8 cellular contexts compared by ENCODE assay signal in genomic region chr12:105053116-105053572, GRCh38. TPM values are rescaled to one million over a fixed set of nuclear protein-coding genes. Genes with fewer than 3 reads are reported as not detected.
DNase-seq lines count a peak whose midpoint lies in the region; ATAC-seq, FAIRE-seq and TF ChIP-seq lines count a peak whose summit lies in the region.

No MANE protein-coding gene starts in this region.

- no peaks in the 10 kb centered on the region for H3K4me1 Mint-ChIP-seq in natural killer cell
- peaks cover 27% of the 10 kb centered on the region for H3K4me1 Mint-ChIP-seq in stimulated activated memory B cell treated with anti-CD40 and anti-IgM and Interleukin-4, amounts not matched to agents 10 μg/mL and 1 μg/mL and 100 μg/mL, for 72 hours

- TF ChIP-seq CTCF in 22Rv1 (IDR thresholded peaks at IDR 0.05) (peak; percentile 96), OCI-LY7 (conservative IDR thresholded peaks at IDR 0.05; ENCODE audit: low read length) (peak; percentile 99), natural killer cell (IDR thresholded peaks at IDR 0.05) (peak; percentile 91)

- no peak overlapping the region for H3K4me3 Mint-ChIP-seq in natural killer cell
- no peak overlapping the region for H3K4me3 Mint-ChIP-seq in stimulated activated memory B cell treated with anti-CD40 and anti-IgM and Interleukin-4, amounts not matched to agents 10 μg/mL and 1 μg/mL and 100 μg/mL, for 72 hours

- H3K9me3 ChIP-seq in OCI-LY7 (ENCODE audit: low read length): peaks cover 19% of the 10 kb centered on the region

- peak overlapping the region; percentile 51 for H3K4me2 ChIP-seq in OCI-LY7 (ENCODE audit: low read length)

- H3K9me2 ChIP-seq in OCI-LY7 (ENCODE audit: insufficient read depth, low read length): no peaks in the 10 kb centered on the region

- no peaks in the 10 kb centered on the region for H3K36me3 Mint-ChIP-seq in natural killer cell
- peaks cover 21% of the 10 kb centered on the region for H3K36me3 Mint-ChIP-seq in stimulated activated memory B cell treated with anti-CD40 and anti-IgM and Interleukin-4, amounts not matched to agents 10 μg/mL and 1 μg/mL and 100 μg/mL, for 72 hours

- peak; percentile 82 for ATAC-seq in esophagus mucosa
- ATAC-seq in natural killer cell: peak; percentile 80 to 91 (median 83)
- ATAC-seq in stimulated activated memory B cell treated with anti-CD40 and anti-IgM and Interleukin-4, amounts not matched to agents 10 μg/mL and 1 μg/mL and 100 μg/mL, for 72 hours: peak; percentile 75

- H3K79me2 ChIP-seq in OCI-LY7 (ENCODE audit: insufficient read depth, low read depth, low read length): no peaks in the 10 kb centered on the region

- POLR2A ChIA-PET in OCI-LY7 (lab: Charles Lee): interaction anchor here (1.0 kb wide), 1 partner anchor 17 kb away, joined by 3 read pairs; no protein-coding TSS in a partner anchor

- CTCF ChIA-PET in OCI-LY7 (lab: Charles Lee; ENCODE audit: unreplicated experiment): interaction anchor here (0.6 kb wide), 1 partner anchor 671 kb away, joined by 4 read pairs; no protein-coding TSS in a partner anchor

- peak overlapping the region; percentile 98 for H2AFZ ChIP-seq in OCI-LY7 (ENCODE audit: low read length)

- intact Hi-C loops in OCI-LY7 (cut with micrococcal nuclease; ENCODE audit: unreplicated experiment): loop anchor here (1.0 to 10.0 kb wide), 7 partner anchors 95 to 852 kb away; partner anchors contain the start of gene SLC41A2
- intact Hi-C loops in natural killer cell (cut with micrococcal nuclease): loop anchor here (1.0 kb wide), 1 partner anchor 852 kb away; no protein-coding TSS in a partner anchor

- H3K27me3 Mint-ChIP-seq in natural killer cell (ENCODE audit: low read depth in 2 of 2): peaks cover 7 to 19% of the 10 kb centered on the region in 2 donors
- no peaks in the 10 kb centered on the region for H3K27me3 Mint-ChIP-seq in stimulated activated memory B cell treated with anti-CD40 and anti-IgM and Interleukin-4, amounts not matched to agents 10 μg/mL and 1 μg/mL and 100 μg/mL, for 72 hours

- H3K4me3 ChIP-seq in Jurkat, Clone E6-1 (ENCODE audit: low read length): no peak overlapping the region
- no peak overlapping the region for H3K4me3 ChIP-seq in OCI-LY7 (ENCODE audit: low read depth, low read length, poor library complexity, severe bottlenecking)

- FAIRE-seq in GM18507 (lab: Jason Lieb, UNC): peak; percentile 87

- H3K36me3 ChIP-seq in OCI-LY7 (ENCODE audit: insufficient read depth, low read length): no peaks in the 10 kb centered on the region

- DNase-seq in GM18507 (ENCODE audit: extremely low spot score, insufficient read length, low read depth) (peak; percentile 26), OCI-LY7 (ENCODE audit: low spot score) (peak; percentile 87), natural killer cell (peak; percentile 50)
- DNase-seq in Jurkat, Clone E6-1 (ENCODE audit: low read depth, low spot score): peak; percentile 80
- DNase-seq in activated CD8-positive, alpha-beta memory T cell treated with anti-CD3 and anti-CD28 coated beads, Interleukin-2, amount 50 U/mL, for 48 hours: peak; percentile 81

- H4K20me1 ChIP-seq in OCI-LY7 (ENCODE audit: insufficient read depth, low read length): no peaks in the 10 kb centered on the region

- H3K27ac ChIP-seq in 22Rv1: no peak overlapping the region
- peak overlapping the region; percentile 14 for H3K27ac ChIP-seq in OCI-LY7 (ENCODE audit: low read depth, low read length, poor library complexity, severe bottlenecking)

- no peak overlapping the region for H3K27ac Mint-ChIP-seq in natural killer cell
- no peak overlapping the region for H3K27ac Mint-ChIP-seq in stimulated activated memory B cell treated with anti-CD40 and anti-IgM and Interleukin-4, amounts not matched to agents 10 μg/mL and 1 μg/mL and 100 μg/mL, for 72 hours

- no peaks in the 10 kb centered on the region for H3K9me3 Mint-ChIP-seq in natural killer cell
- H3K9me3 Mint-ChIP-seq in stimulated activated memory B cell treated with anti-CD40 and anti-IgM and Interleukin-4, amounts not matched to agents 10 μg/mL and 1 μg/mL and 100 μg/mL, for 72 hours: peaks cover 15% of the 10 kb centered on the region

- no TSS peak for BruUV-seq in OCI-LY7 (replicated peaks; lab: Mats Ljungman, UMichigan)

- H3K4me1 ChIP-seq in OCI-LY7 (ENCODE audit: insufficient read depth, low read length, poor library complexity, severe bottlenecking): peaks cover 24% of the 10 kb centered on the region

RNA-seq across cellular contexts. Expression of gene ALDH1L2, which starts 31.1 kb away (rescaled TPM):
- not detected for polyA plus RNA-seq in Jurkat, Clone E6-1 (2012; ENCODE audit: insufficient read depth, insufficient read length)
- 0.08 TPM in 1 of 2 replicates, not detected in the other for total RNA-seq in OCI-LY7 (2014; rRNA removed; shearing (Covaris generic))
- total RNA-seq in OCI-LY7 (2022) (0.25 and 0.31 TPM in 2 replicates), esophagus mucosa (6.0 TPM), natural killer cell (1 to 10 TPM in 1 of 3 donors, not detected in 2; 1.1 TPM)

RNA-seq across cellular contexts. Expression of gene WASHC4, which starts 54.4 kb away (rescaled TPM):
- 21.5 TPM for polyA plus RNA-seq in Jurkat, Clone E6-1 (2012; ENCODE audit: insufficient read depth, insufficient read length)
- 54.8 and 63.6 TPM in 2 replicates for total RNA-seq in OCI-LY7 (2014; rRNA removed; shearing (Covaris generic))
- total RNA-seq in OCI-LY7 (2022): 68.5 and 71.8 TPM in 2 replicates
- total RNA-seq in esophagus mucosa: 19.6 TPM
- 10 to 100 TPM; 34.2 to 40.9 (median 35.7) TPM for total RNA-seq in natural killer cell

Comparison
In these comparisons a context has a peak if more than half of its experiments do, and no peak if none do; other contexts are left out.
1. DNase-seq: peak in every context shown above with its lines; median percentile 87 in OCI-LY7; 81 in activated CD8-positive, alpha-beta memory T cell treated with anti-CD3 and anti-CD28 coated beads, Interleukin-2, amount 50 U/mL, for 48 hours; 80 in Jurkat, Clone E6-1; 50 in natural killer cell; 26 in GM18507.